ENCODE assay signal across 8 cellular contexts in the genomic region with DNA sequence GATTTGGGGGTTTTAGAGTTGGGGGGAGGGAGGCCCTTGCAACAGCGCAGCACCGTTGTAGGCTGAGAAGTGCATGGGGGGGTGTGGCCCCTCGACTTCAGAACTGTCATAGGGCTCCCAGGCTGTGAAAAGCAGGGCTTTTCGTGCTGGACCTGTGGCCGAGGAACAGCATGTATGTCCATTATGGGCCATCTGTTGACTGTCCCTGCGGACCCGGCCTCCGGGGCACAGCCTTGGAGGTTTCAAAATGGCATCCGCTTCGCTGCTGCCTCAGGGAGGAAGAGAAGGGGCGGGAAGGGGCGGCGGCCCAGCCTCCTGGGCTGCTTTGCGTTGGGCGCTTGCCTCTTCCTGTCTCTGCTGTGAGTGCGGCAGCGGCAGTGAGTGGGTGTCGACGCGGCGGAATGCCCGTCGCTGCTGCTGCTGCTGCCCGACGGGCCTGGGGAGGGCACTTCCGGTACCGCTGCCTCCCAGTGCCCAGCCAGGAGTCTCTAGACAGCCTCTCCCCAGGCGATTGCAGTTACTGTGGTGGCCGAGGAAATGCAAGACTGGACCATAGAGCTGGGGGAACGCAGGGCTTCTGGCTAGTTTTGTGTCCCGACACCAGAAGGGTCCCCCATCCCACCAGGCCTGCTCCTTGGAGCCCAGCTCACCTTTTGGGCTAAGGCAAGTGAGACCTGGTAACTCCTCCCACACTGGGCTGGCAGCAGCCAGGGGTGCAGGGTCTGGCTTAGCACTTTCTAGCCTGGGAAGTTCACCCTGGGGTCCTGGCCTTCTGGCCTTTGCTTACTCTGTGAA. TPM values are rescaled to one million over a fixed set of nuclear protein-coding genes. Genes with fewer than 3 reads are reported as not detected.
DNase-seq lines count a peak whose midpoint lies in the region; ATAC-seq and TF ChIP-seq lines count a peak whose summit lies in the region.

No MANE protein-coding gene starts in this region.

- in situ Hi-C loops in transverse colon (cut with MboI; ENCODE audit: low pct_ligation_motif_present in 1 of 4, low pct_unique_long_range_greater_than_20kb in 1 of 4, low sequenced_read_pairs in 3 of 4) = no loop called here

- POLR2A ChIA-PET in AG04449 (lab: Yijun Ruan, JAX) = interaction anchor here (0.6 to 1.6 kb wide), 4 partner anchors 9 to 21 kb away, joined by 3 to 7 read pairs (median 4); no protein-coding TSS in a partner anchor

- no peaks in the 10 kb centered on the region for H3K9me3 ChIP-seq in HUES48 (ENCODE audit: control insufficient read depth, insufficient read depth, low read length)
- no peaks in the 10 kb centered on the region for H3K9me3 ChIP-seq in cardiac muscle cell (ENCODE audit: low read depth)
- H3K9me3 ChIP-seq in transverse colon = no peaks in the 10 kb centered on the region

- H3K27me3 Mint-ChIP-seq in activated naive CD8-positive, alpha-beta T cell = no peaks in the 10 kb centered on the region

- CTCF ChIA-PET in AG04449 (lab: Yijun Ruan, JAX) = interaction anchor here (1.9 to 47.4 kb wide), 4 partner anchors 10 to 46 kb away, joined by 6 to 1609 read pairs (median 20); a partner anchor contains a TSS

- peak; percentile 26 for ATAC-seq in GM18909 (IDR thresholded peaks at IDR 0.05; ENCODE audit: poor library complexity, unreplicated experiment)

- TF ChIP-seq EP300 in transverse colon (IDR thresholded peaks at IDR 0.05; ENCODE audit: low read depth) = no peak

- H3K36me3 ChIP-seq in HUES48 (ENCODE audit: control insufficient read depth, insufficient read depth, low read length) = no peaks in the 10 kb centered on the region
- no peaks in the 10 kb centered on the region for H3K36me3 ChIP-seq in cardiac muscle cell
- no peaks in the 10 kb centered on the region for H3K36me3 ChIP-seq in transverse colon

- H3K27ac ChIP-seq in HUES48 (ENCODE audit: low read depth, low read length) (peak overlapping the region; percentile 72), cardiac muscle cell (peak overlapping the region; percentile 66), transverse colon (peak overlapping the region; percentile 87 to 91 (median 90))

- H3K4me1 ChIP-seq in HUES48 (ENCODE audit: control insufficient read depth, insufficient read depth, low read length) (peaks cover 46% of the 10 kb centered on the region), cardiac muscle cell (ENCODE audit: low read depth) (peaks cover 27% of the 10 kb centered on the region), transverse colon (peaks cover 31 to 68% (median 62%) of the 10 kb centered on the region in 4 donors)

- peak; percentile 52 for TF ChIP-seq POLR2A in transverse colon (IDR thresholded peaks at IDR 0.05)

- no peaks in the 10 kb centered on the region for H3K9me3 Mint-ChIP-seq in activated naive CD8-positive, alpha-beta T cell (ENCODE audit: low read depth)

- no peaks in the 10 kb centered on the region for H3K36me3 Mint-ChIP-seq in activated naive CD8-positive, alpha-beta T cell

- DNase-seq in AG04449 (ENCODE audit: low read depth, low spot score) = no peak
- peak; percentile 62 for DNase-seq in SKM-1 (lab: John Stamatoyannopoulos, UW; ENCODE audit: unreplicated experiment)
- peak; percentile 86 for DNase-seq in cardiac muscle cell (ENCODE audit: low read depth in 1 of 2, low spot score in 1 of 2)
- peak; percentile 68 for DNase-seq in pons (ENCODE audit: low spot score)
- DNase-seq in transverse colon = peak; percentile 84

- H3K4me3 ChIP-seq in AG04449 (ENCODE audit: low read depth, low read length) (peak overlapping the region; percentile 83), HUES48 (ENCODE audit: low read depth, low read length) (peak overlapping the region; percentile 91), cardiac muscle cell (peak overlapping the region; percentile 57), transverse colon (peak overlapping the region; percentile 54 to 84 (median 76))

- peaks cover 53% of the 10 kb centered on the region for H3K4me1 Mint-ChIP-seq in activated naive CD8-positive, alpha-beta T cell (ENCODE audit: low read depth)

- H3K27me3 ChIP-seq in HUES48 (ENCODE audit: control insufficient read depth, insufficient read depth, low read length) (no peaks in the 10 kb centered on the region), cardiac muscle cell (no peaks in the 10 kb centered on the region), transverse colon (no peaks in the 10 kb centered on the region)

- H3K9ac ChIP-seq in HUES48 (ENCODE audit: low read depth, low read length) = no peak overlapping the region

- H3K27ac Mint-ChIP-seq in activated naive CD8-positive, alpha-beta T cell = peak overlapping the region; percentile 93

- intact Hi-C loops in transverse colon (cut with DNase I; ENCODE audit: low total_unique reads) = no loop called here

- no peak for TF ChIP-seq CTCF in AG04449 (IDR thresholded peaks at IDR 0.05; ENCODE audit: insufficient read depth, low read length, missing control alignments)
- TF ChIP-seq CTCF in cardiac muscle cell (IDR thresholded peaks at IDR 0.05; ENCODE audit: low read depth, low read length) = no peak
- no peak for TF ChIP-seq CTCF in transverse colon (IDR thresholded peaks at IDR 0.05)

- 3% methylated on average over 31 of the region's 31 CpGs; no CpG with 5 or more reads in 1 of the 2 donors for WGBS in transverse colon (ENCODE audit: low coverage in 1 of 2), 2 donors

- peak overlapping the region; percentile 94 for H3K4me3 Mint-ChIP-seq in activated naive CD8-positive, alpha-beta T cell

RNA-seq across cellular contexts. Expression of a gene that starts 1.9 kb away (rescaled TPM):
- total RNA-seq in cardiac muscle cell (160 and 179 TPM in 2 replicates), transverse colon (100 to 1,000 TPM in 1 of 4 donors, 10 to 100 TPM in 3; 69.6 to 322 (median 74.8) TPM)
- 255 and 285 TPM in 2 replicates for polyA plus RNA-seq in cardiac muscle cell

RNA-seq across cellular contexts. Expression of a gene that starts 31.0 kb away (rescaled TPM):
- total RNA-seq in cardiac muscle cell (16.7 and 25.9 TPM in 2 replicates), transverse colon (100 to 1,000 TPM in 2 of 4 donors, 10 to 100 TPM in 2; 59.5 to 423 (median 122) TPM)
- 20.6 and 23.1 TPM in 2 replicates for polyA plus RNA-seq in cardiac muscle cell

RNA-seq across cellular contexts. Expression of a gene that starts 32.9 kb away (rescaled TPM):
- total RNA-seq in cardiac muscle cell (9.5 and 14.7 TPM in 2 replicates), transverse colon (not detected)
- polyA plus RNA-seq in cardiac muscle cell = 13.4 and 18.5 TPM in 2 replicates

RNA-seq across cellular contexts. Expression of a gene that starts 40.9 kb away (rescaled TPM):
- total RNA-seq in cardiac muscle cell (26.4 and 29.2 TPM in 2 replicates), transverse colon (not detected)
- 16.4 and 18.1 TPM in 2 replicates for polyA plus RNA-seq in cardiac muscle cell

RNA-seq across cellular contexts. Expression of a gene that starts 46.5 kb away (rescaled TPM):
- total RNA-seq in cardiac muscle cell = not detected in 2 replicates
- not detected in 2 replicates for polyA plus RNA-seq in cardiac muscle cell
- total RNA-seq in transverse colon = not detected

Comparison
In these comparisons a context has a peak if more than half of its experiments do, and no peak if none do; other contexts are left out.
1. RNA of a gene that starts 32.9 kb away (total RNA-seq): 9.5 to 14.7 TPM in cardiac muscle cell; not detected in transverse colon; every median in the first group is over 10 times any median in the second.
2. Peak in every context shown above with its lines, with median percentiles within 50 percentile points of each other: H3K4me3 ChIP-seq and H3K27ac ChIP-seq.